8 cellular contexts compared by ENCODE assay signal in genomic region chr17:57440522-57441269, GRCh38.
DNase-seq lines count a peak whose midpoint lies in the region; ATAC-seq lines count a peak whose summit lies in the region.

No MANE protein-coding gene starts in this region.

- peak; percentile 89 for DNase-seq in CD1c-positive myeloid dendritic cell (ENCODE audit: extremely low spot score)
- peak; percentile 98 for DNase-seq in H4 (ENCODE audit: low spot score)
- DNase-seq in NCI-H345 treated with DMSO at 0.1 percent for 48 hours (lab: John Stamatoyannopoulos, UW; ENCODE audit: unreplicated experiment), result peak; percentile 59
- peak; percentile 61 for DNase-seq in activated CD8-positive, alpha-beta memory T cell treated with anti-CD3 and anti-CD28 coated beads, Interleukin-2, amount 50 U/mL, for 1 hour (ENCODE audit: extremely low read depth)
- peak; percentile 14 to 31 (median 27) for DNase-seq in effector memory CD8-positive, alpha-beta T cell
- peak; percentile 55 to 69 for DNase-seq in stimulated activated CD8-positive, alpha-beta memory T cell treated with anti-CD3 and anti-CD28 coated beads, Interleukin-15, amount 100 ng/mL, for 4 hours (ENCODE audit: low read depth in 2 of 2)

- peak overlapping the region; percentile 75 to 88 for H3K27ac Mint-ChIP-seq in effector memory CD8-positive, alpha-beta T cell

- peaks cover 14% of the 10 kb centered on the region for H3K36me3 ChIP-seq in mesodermal cell (ENCODE audit: control insufficient read depth, insufficient read depth, low read length)

- H3K9me3 ChIP-seq in mesodermal cell (ENCODE audit: control insufficient read depth, low read length), result no peaks in the 10 kb centered on the region

- no peak overlapping the region for H3K4me3 ChIP-seq in mesodermal cell (ENCODE audit: extremely low read depth, insufficient read depth, low read length, poor library complexity, severe bottlenecking)

- no peaks in the 10 kb centered on the region for H3K27me3 Mint-ChIP-seq in effector memory CD8-positive, alpha-beta T cell

- H3K9me3 Mint-ChIP-seq in effector memory CD8-positive, alpha-beta T cell, result no peaks in the 10 kb centered on the region

- H3K4me1 Mint-ChIP-seq in effector memory CD8-positive, alpha-beta T cell (ENCODE audit: low read depth in 2 of 2), result peaks cover 53 to 57% of the 10 kb centered on the region in 2 donors

- ATAC-seq in effector memory CD8-positive, alpha-beta T cell (replicated peaks), result peak; percentile 84
- no peak for ATAC-seq in GM19035 (IDR thresholded peaks at IDR 0.05; ENCODE audit: unreplicated experiment)

- peak overlapping the region; percentile 90 for H3K27ac ChIP-seq in mesodermal cell (ENCODE audit: low read depth, low read length, severe bottlenecking)

- H3K36me3 Mint-ChIP-seq in effector memory CD8-positive, alpha-beta T cell (ENCODE audit: insufficient read depth), result peaks cover 7% of the 10 kb centered on the region

- 43 to 48% methylated on average over 11 to 14 of the region's 15 CpGs for WGBS in mesodermal cell (ENCODE audit: insufficient coverage in 2 of 2), 2 experiments

- H3K4me3 Mint-ChIP-seq in effector memory CD8-positive, alpha-beta T cell, result peak overlapping the region; percentile 44 to 63

- peaks cover 68% of the 10 kb centered on the region for H3K4me1 ChIP-seq in mesodermal cell (ENCODE audit: control insufficient read depth, insufficient read depth, low read length, poor library complexity, severe bottlenecking)

Comparison
In these comparisons a context has a peak if more than half of its experiments do, and no peak if none do; other contexts are left out.
1. DNase-seq: peak in every context shown above with its lines; median percentile 98 in H4; 89 in CD1c-positive myeloid dendritic cell; 62 in stimulated activated CD8-positive, alpha-beta memory T cell treated with anti-CD3 and anti-CD28 coated beads, Interleukin-15, amount 100 ng/mL, for 4 hours; 61 in activated CD8-positive, alpha-beta memory T cell treated with anti-CD3 and anti-CD28 coated beads, Interleukin-2, amount 50 U/mL, for 1 hour; 59 in NCI-H345 treated with DMSO at 0.1 percent for 48 hours; 27 in effector memory CD8-positive, alpha-beta T cell.